36 cellular contexts compared by ENCODE assay signal in genomic region chr3:125256675-125257074, GRCh38.
"Had no signal": no experiment of that assay in that cellular context is flagged by ENCODE, and none has a peak within 500 bp of the region (broad histone marks: within the 10 kb centered on the region; RNA-seq: fewer than 3 reads in every experiment).

No MANE protein-coding gene starts in this region.

- H3K4me3 Mint-ChIP-seq: activated B cell treated with CpG ODN at 0.5 μM for 24 hours; activated CD4-positive, alpha-beta memory T cell treated with anti-CD3 and anti-CD28 coated beads for 36 hours; activated CD4-positive, alpha-beta T cell treated with anti-CD3 and anti-CD28 coated beads, Interleukin-2, amount 10 ng/mL, durations not matched to agents 24 days and 14 days; activated CD8-positive, alpha-beta T cell treated with anti-CD3 and anti-CD28 coated beads for 36 hours; activated naive CD4-positive, alpha-beta T cell treated with anti-CD3 and anti-CD28 coated beads for 36 hours; activated naive CD8-positive, alpha-beta T cell treated with anti-CD3 and anti-CD28 coated beads for 36 hours; activated T-cell treated with anti-CD3 and anti-CD28 coated beads, Interleukin-2, amount 50 U/mL, for 4 hours; activated T-cell treated with anti-CD3 and anti-CD28 coated beads, Interleukin-2, amount 50 U/mL, for 72 hours; activated T-helper 1 cell treated with anti-CD3 and anti-CD28 coated beads, Interleukin-12 subunit alpha, Interleukin-12 subunit beta, Interleukin-2, Interleukin-4 antibody, amounts not matched to agents 30 ng/mL and 10 ng/mL and 1 ng/mL, durations not matched to agents 14 hours and 24 hours and 36 hours; activated T-helper 17 cell treated with anti-CD3 and anti-CD28 coated beads, Interleukin-2, amount 50 U/mL, for 72 hours; T-helper 1 cell treated with Interleukin-12 subunit alpha and Interleukin-12 subunit beta and Interleukin-4 antibody, amounts not matched to agents 30 μg/mL and 1 μg/mL, for 36 hours; T-helper 2 cell treated with Interferon-gamma antibody and Interleukin-4, amounts not matched to agents 5 μg/mL and 100 μg/mL, for 36 hours had no signal

- H3K36me3 ChIP-seq: adrenal gland, brain microvascular endothelial cell, breast epithelium had no signal

- H3K27ac ChIP-seq: adrenal gland, body of pancreas, brain microvascular endothelial cell, breast epithelium, VCaP had no signal

- ATAC-seq: activated CD8-positive, alpha-beta T cell treated with anti-CD3 and anti-CD28 coated beads for 36 hours; activated naive CD4-positive, alpha-beta T cell treated with anti-CD3 and anti-CD28 coated beads, Interleukin-2, amount 50 U/mL, for 72 hours; activated T-cell treated with anti-CD3 and anti-CD28 coated beads, Interleukin-2, amount 50 U/mL, for 4 hours; activated T-cell treated with anti-CD3 and anti-CD28 coated beads, Interleukin-2, amount 50 U/mL, for 72 hours; activated T-helper 17 cell treated with anti-CD3 and anti-CD28 coated beads, Interleukin-2, amount 50 U/mL, for 72 hours; body of pancreas had no signal

- H3K4me1 ChIP-seq: adrenal gland, body of pancreas, breast epithelium had no signal

- H3K9me3 ChIP-seq: body of pancreas had no signal

- H3K27ac Mint-ChIP-seq: activated B cell treated with CpG ODN at 0.5 μM for 24 hours; activated CD4-positive, alpha-beta memory T cell treated with anti-CD3 and anti-CD28 coated beads for 36 hours; activated CD4-positive, alpha-beta T cell treated with anti-CD3 and anti-CD28 coated beads, Interleukin-2, amount 10 ng/mL, durations not matched to agents 24 days and 14 days; activated CD8-positive, alpha-beta T cell treated with anti-CD3 and anti-CD28 coated beads for 36 hours; activated naive CD4-positive, alpha-beta T cell treated with anti-CD3 and anti-CD28 coated beads for 36 hours; activated naive CD8-positive, alpha-beta T cell treated with anti-CD3 and anti-CD28 coated beads for 36 hours; activated T-cell treated with anti-CD3 and anti-CD28 coated beads, Interleukin-2, amount 50 U/mL, for 72 hours; activated T-helper 1 cell treated with anti-CD3 and anti-CD28 coated beads, Interleukin-12 subunit alpha, Interleukin-12 subunit beta, Interleukin-2, Interleukin-4 antibody, amounts not matched to agents 30 ng/mL and 10 ng/mL and 1 ng/mL, durations not matched to agents 14 hours and 24 hours and 36 hours; activated T-helper 17 cell treated with anti-CD3 and anti-CD28 coated beads, Interleukin-2, amount 50 U/mL, for 72 hours; T-helper 1 cell treated with Interleukin-12 subunit alpha and Interleukin-12 subunit beta and Interleukin-4 antibody, amounts not matched to agents 30 μg/mL and 1 μg/mL, for 36 hours; T-helper 2 cell treated with Interferon-gamma antibody and Interleukin-4, amounts not matched to agents 5 μg/mL and 100 μg/mL, for 36 hours had no signal

- H3K27me3 Mint-ChIP-seq: activated B cell treated with CpG ODN at 0.5 μM for 24 hours; activated CD4-positive, alpha-beta memory T cell treated with anti-CD3 and anti-CD28 coated beads for 36 hours; activated CD4-positive, alpha-beta T cell treated with anti-CD3 and anti-CD28 coated beads, Interleukin-2, amount 10 ng/mL, durations not matched to agents 24 days and 14 days; activated CD8-positive, alpha-beta T cell treated with anti-CD3 and anti-CD28 coated beads for 36 hours; activated naive CD8-positive, alpha-beta T cell treated with anti-CD3 and anti-CD28 coated beads for 36 hours; activated T-helper 17 cell treated with anti-CD3 and anti-CD28 coated beads, Interleukin-2, amount 50 U/mL, for 72 hours had no signal

- FAIRE-seq: astrocyte, TTC549 had no signal

- DNase-seq: activated B cell treated with CpG ODN at 0.5 μM for 24 hours; activated CD4-positive, alpha-beta memory T cell treated with anti-CD3 and anti-CD28 coated beads for 36 hours; activated CD4-positive, alpha-beta T cell treated with anti-CD3 and anti-CD28 coated beads for 4 hours; activated CD4-positive, alpha-beta T cell treated with anti-CD3 and anti-CD28 coated beads, Interleukin-2, amount 10 ng/mL, durations not matched to agents 24 days and 14 days; activated CD4-positive, alpha-beta T cell treated with anti-CD3 and anti-CD28 coated beads, Interleukin-2, amount 50 U/mL, for 1 hour; activated CD4-positive, alpha-beta T cell treated with anti-CD3 and anti-CD28 coated beads, Interleukin-2, amount 50 U/mL, for 4 hours; activated CD4-positive, CD25-positive, alpha-beta regulatory T cell treated with anti-CD3 and anti-CD28 coated beads, Interleukin-2, amount 50 U/mL, for 72 hours; activated CD8-positive, alpha-beta memory T cell treated with anti-CD3 and anti-CD28 coated beads, Interleukin-2, amount 50 U/mL, for 4 hours; activated CD8-positive, alpha-beta T cell treated with anti-CD3 and anti-CD28 coated beads for 36 hours; activated effector memory CD4-positive, alpha-beta T cell treated with anti-CD3 and anti-CD28 coated beads, Interleukin-2, amount 50 U/mL, for 16 hours; activated gamma-delta T cell treated with Interleukin-2 at 50 U/mL for 16 hours; activated naive CD4-positive, alpha-beta T cell; activated naive CD4-positive, alpha-beta T cell treated with anti-CD3 and anti-CD28 coated beads for 36 hours; activated naive CD4-positive, alpha-beta T cell treated with anti-CD3 and anti-CD28 coated beads, Interleukin-2, amount 50 U/mL, for 16 hours; activated naive CD8-positive, alpha-beta T cell treated with anti-CD3 and anti-CD28 coated beads for 36 hours; activated T-cell treated with anti-CD3 and anti-CD28 coated beads for 4 hours; activated T-cell treated with anti-CD3 and anti-CD28 coated beads, Interleukin-2, amount 50 U/mL, for 1 hour; activated T-cell treated with anti-CD3 and anti-CD28 coated beads, Interleukin-2, amount 50 U/mL, for 4 hours; activated T-cell treated with anti-CD3 and anti-CD28 coated beads, Interleukin-2, amount 50 U/mL, for 72 hours; adrenal gland; amniotic stem cell; aorta; body of pancreas; brain microvascular endothelial cell; central memory CD4-positive, alpha-beta T cell; T-helper 2 cell; T-helper 9 cell had no signal

- H3K4me3 ChIP-seq: adrenal gland, body of pancreas, breast epithelium had no signal

- H3K27me3 ChIP-seq: adrenal gland, body of pancreas, brain microvascular endothelial cell, breast epithelium had no signal

- H3K9me3 Mint-ChIP-seq: activated T-helper 17 cell treated with anti-CD3 and anti-CD28 coated beads, Interleukin-2, amount 50 U/mL, for 72 hours had no signal
